Comparison of ENCODE assay signal across 1 cellular context in genomic region chr3:37730825-37731224, GRCh38.
TF ChIP-seq lines count a peak whose summit lies in the region.

No MANE protein-coding gene starts in this region.

TF ChIP-seq in K562, 482 proteins besides CTCF, POLR2A, EP300 and RAD21 (continued from another document):
- no peak for TF ChIP-seq ZBTB11 (CRISPR knock-in tag; IDR thresholded peaks at IDR 0.05)
